In genomic region chr17:10772425-10773380, GRCh38 we compare ENCODE assay signal across 10 cellular contexts. TPM values are rescaled to one million over a fixed set of nuclear protein-coding genes. Genes with fewer than 3 reads are reported as not detected.
A peak's percentile ranks its signal among the peaks of the same experiment; 100 is the strongest.
DNase-seq lines count a peak whose midpoint lies in the region; ATAC-seq and TF ChIP-seq lines count a peak whose summit lies in the region.
"Had no signal": no experiment of that assay in that cellular context is flagged by ENCODE, and none has a peak within 500 bp of the region (broad histone marks: within the 10 kb centered on the region; RNA-seq: fewer than 3 reads in every experiment).

No MANE protein-coding gene starts in this region.

- TF ChIP-seq CTCF in adrenal gland (IDR thresholded peaks at IDR 0.05), result peak; percentile 24 to 54 (median 52)
- TF ChIP-seq CTCF in vagina (IDR thresholded peaks at IDR 0.05), result peak in 2 of 3 experiments; percentile 21 to 27

- no peak overlapping the region for H3K4me3 ChIP-seq in adrenal gland
- H3K4me3 ChIP-seq in vagina, result no peak overlapping the region

- peak; percentile 28 for DNase-seq in NCI-H2171 treated with DMSO at 0.1 percent for 48 hours (lab: John Stamatoyannopoulos, UW)
- DNase-seq in NCI-H2171 (lab: John Stamatoyannopoulos, UW), result no peak
- DNase-seq in NCI-H82 (lab: John Stamatoyannopoulos, UW), result peak; percentile 87
- peak in 2 of 7 donors; percentile 19 to 39 for DNase-seq in adrenal gland
- peak; percentile 22 to 24 for DNase-seq in lung microvascular endothelial cell (ENCODE audit: low read depth in 2 of 2)
- no peak for DNase-seq in vagina (ENCODE audit: extremely low spot score in 2 of 2)

- WGBS in adrenal gland, 4 donors, result 39 to 51% (median 44%) methylated on average over 9 of the region's 9 CpGs

- H3K4me1 ChIP-seq in adrenal gland (replicated peaks in 1 of 2) (no peaks in the 10 kb centered on the region), vagina (no peaks in the 10 kb centered on the region)

- H3K9me3 ChIP-seq in adrenal gland (replicated peaks in 1 of 3) (no peaks in the 10 kb centered on the region), vagina (no peaks in the 10 kb centered on the region)

- H3K27me3 ChIP-seq in adrenal gland (no peaks in the 10 kb centered on the region), vagina (no peaks in the 10 kb centered on the region)

- intact Hi-C loops in adrenal gland (cut with DNase I) (no loop called here), vagina (cut with DNase I) (no loop called here)

- H3K27ac ChIP-seq in adrenal gland, result no peak overlapping the region
- H3K27ac ChIP-seq in vagina, result no peak overlapping the region

- TF ChIP-seq POLR2A in adrenal gland (IDR thresholded peaks at IDR 0.05) (no peak), vagina (IDR thresholded peaks at IDR 0.05) (no peak)

- H3K36me3 ChIP-seq in adrenal gland (replicated peaks in 1 of 2) (no peaks in the 10 kb centered on the region), vagina (no peaks in the 10 kb centered on the region)

- no peak for ATAC-seq in GM21447 (IDR thresholded peaks at IDR 0.05; ENCODE audit: unreplicated experiment)
- ATAC-seq in HG03039 (IDR thresholded peaks at IDR 0.05; ENCODE audit: unreplicated experiment), result no peak

RNA-seq across cellular contexts. Expression of gene TMEM238L, which starts 31.2 kb away (rescaled TPM):
- total RNA-seq in adrenal gland (under 1 TPM in 1 of 8 donors, not detected in 7; 0.14 TPM), lung microvascular endothelial cell (not detected in 2 replicates), vagina (1.2 TPM)
- under 1 TPM in 1 of 3 donors, not detected in 2; 0.07 TPM for polyA plus RNA-seq in adrenal gland
- total RNA-seq: activated CD8-positive, alpha-beta memory T cell treated with anti-CD3 and anti-CD28 coated beads for 36 hours; CD4-positive, CD25-positive, alpha-beta regulatory T cell had no signal
- polyA plus RNA-seq: CD4-positive, CD25-positive, alpha-beta regulatory T cell had no signal

RNA-seq across cellular contexts. Expression of gene TMEM220, which starts 42.9 kb away (rescaled TPM):
- total RNA-seq in adrenal gland (10 to 100 TPM; 10.7 to 33.2 (median 21.0) TPM), lung microvascular endothelial cell (1.1 and 2.4 TPM in 2 replicates), vagina (10.3 TPM)
- polyA plus RNA-seq in adrenal gland, result 10 to 100 TPM; 20.8 to 27.6 (median 24.4) TPM

Comparison
In these comparisons a context has a peak if more than half of its experiments do, and no peak if none do; other contexts are left out.
1. DNase-seq: peak in NCI-H2171 treated with DMSO at 0.1 percent for 48 hours (single experiment), NCI-H82 (single experiment) and lung microvascular endothelial cell (2 of 2); none in NCI-H2171 (single experiment) and vagina (0 of 2).